In genomic region chr10:6033954-6034353, GRCh38 we compare ENCODE assay signal across 12 cellular contexts. TPM values are rescaled to one million over a fixed set of nuclear protein-coding genes. Genes with fewer than 3 reads are reported as not detected.
DNase-seq lines count a peak whose midpoint lies in the region; ATAC-seq, FAIRE-seq and TF ChIP-seq lines count a peak whose summit lies in the region.
"Had no signal": no experiment of that assay in that cellular context is flagged by ENCODE, and none has a peak within 500 bp of the region (broad histone marks: within the 10 kb centered on the region; RNA-seq: fewer than 3 reads in every experiment).

No MANE protein-coding gene starts in this region.

- H3K4me1 Mint-ChIP-seq in activated T-cell treated with anti-CD3 and anti-CD28 coated beads, Interleukin-2, amount 50 U/mL, for 24 hours (ENCODE audit: low read depth) = peaks cover 66% of the 10 kb centered on the region
- H3K4me1 Mint-ChIP-seq in activated T-cell treated with anti-CD3 and anti-CD28 coated beads, Interleukin-2, amount 50 U/mL, for 4 hours (ENCODE audit: low read depth) = peaks cover 57% of the 10 kb centered on the region
- peaks cover 35% of the 10 kb centered on the region for H3K4me1 Mint-ChIP-seq in T-helper 17 cell
- peaks cover 58% of the 10 kb centered on the region for H3K4me1 Mint-ChIP-seq in stimulated activated effector memory CD8-positive, alpha-beta T cell treated with anti-CD3 and anti-CD28 coated beads, Interleukin-12 subunit alpha, Interleukin-12 subunit beta, amount 100 ng/mL, for 72 hours

- TF ChIP-seq CTCF in fibroblast of villous mesenchyme (IDR thresholded peaks at IDR 0.05; ENCODE audit: insufficient read depth, low read depth, low read length) = no peak

- H3K9me3 Mint-ChIP-seq in activated T-cell treated with anti-CD3 and anti-CD28 coated beads, Interleukin-2, amount 50 U/mL, for 24 hours = peaks cover 10% of the 10 kb centered on the region
- H3K9me3 Mint-ChIP-seq in activated T-cell treated with anti-CD3 and anti-CD28 coated beads, Interleukin-2, amount 50 U/mL, for 4 hours = peaks cover 7% of the 10 kb centered on the region
- no peaks in the 10 kb centered on the region for H3K9me3 Mint-ChIP-seq in stimulated activated effector memory CD8-positive, alpha-beta T cell treated with anti-CD3 and anti-CD28 coated beads, Interleukin-12 subunit alpha, Interleukin-12 subunit beta, amount 100 ng/mL, for 72 hours

- peak overlapping the region; percentile 89 for H3K27ac Mint-ChIP-seq in activated T-cell treated with anti-CD3 and anti-CD28 coated beads, Interleukin-2, amount 50 U/mL, for 24 hours
- H3K27ac Mint-ChIP-seq in T-helper 17 cell = peak overlapping the region; percentile 94
- H3K27ac Mint-ChIP-seq in stimulated activated effector memory CD8-positive, alpha-beta T cell treated with anti-CD3 and anti-CD28 coated beads, Interleukin-12 subunit alpha, Interleukin-12 subunit beta, amount 100 ng/mL, for 72 hours = peak overlapping the region; percentile 83

- no peaks in the 10 kb centered on the region for H3K27me3 Mint-ChIP-seq in activated T-cell treated with anti-CD3 and anti-CD28 coated beads, Interleukin-2, amount 50 U/mL, for 24 hours
- no peaks in the 10 kb centered on the region for H3K27me3 Mint-ChIP-seq in activated T-cell treated with anti-CD3 and anti-CD28 coated beads, Interleukin-2, amount 50 U/mL, for 4 hours (ENCODE audit: low read depth)
- H3K27me3 Mint-ChIP-seq in T-helper 17 cell = no peaks in the 10 kb centered on the region

- H3K4me3 ChIP-seq in fibroblast of villous mesenchyme (ENCODE audit: low read depth, low read length) = no peak overlapping the region
- H3K4me3 ChIP-seq: skin epidermis had no signal

- H3K36me3 Mint-ChIP-seq in activated T-cell treated with anti-CD3 and anti-CD28 coated beads, Interleukin-2, amount 50 U/mL, for 24 hours (ENCODE audit: low read depth) = peaks cover 95% of the 10 kb centered on the region
- H3K36me3 Mint-ChIP-seq in activated T-cell treated with anti-CD3 and anti-CD28 coated beads, Interleukin-2, amount 50 U/mL, for 4 hours (ENCODE audit: insufficient read depth) = peaks cover 55% of the 10 kb centered on the region
- peaks cover 4% of the 10 kb centered on the region for H3K36me3 Mint-ChIP-seq in T-helper 17 cell (ENCODE audit: low read depth)
- H3K36me3 Mint-ChIP-seq in stimulated activated effector memory CD8-positive, alpha-beta T cell treated with anti-CD3 and anti-CD28 coated beads, Interleukin-12 subunit alpha, Interleukin-12 subunit beta, amount 100 ng/mL, for 72 hours = peaks cover 100% of the 10 kb centered on the region

- ATAC-seq in activated T-cell treated with anti-CD3 and anti-CD28 coated beads, Interleukin-2, amount 50 U/mL, for 4 hours = no peak
- ATAC-seq in T-helper 17 cell = no peak
- no peak for ATAC-seq in stimulated activated effector memory CD8-positive, alpha-beta T cell treated with anti-CD3 and anti-CD28 coated beads, Interleukin-12 subunit alpha, Interleukin-12 subunit beta, amount 100 ng/mL, for 72 hours
- no peak for ATAC-seq in HG03571 (IDR thresholded peaks at IDR 0.05; ENCODE audit: unreplicated experiment)

- H3K4me3 Mint-ChIP-seq in activated T-cell treated with anti-CD3 and anti-CD28 coated beads, Interleukin-2, amount 50 U/mL, for 24 hours = no peak overlapping the region
- no peak overlapping the region for H3K4me3 Mint-ChIP-seq in activated T-cell treated with anti-CD3 and anti-CD28 coated beads, Interleukin-2, amount 50 U/mL, for 4 hours
- H3K4me3 Mint-ChIP-seq in T-helper 17 cell = no peak overlapping the region
- no peak overlapping the region for H3K4me3 Mint-ChIP-seq in stimulated activated effector memory CD8-positive, alpha-beta T cell treated with anti-CD3 and anti-CD28 coated beads, Interleukin-12 subunit alpha, Interleukin-12 subunit beta, amount 100 ng/mL, for 72 hours

- H3K9me3 ChIP-seq in T-helper 17 cell (ENCODE audit: control insufficient read depth, low read length, poor library complexity, severe bottlenecking) = no peaks in the 10 kb centered on the region

- no peak for FAIRE-seq in urothelium cell line (lab: Jason Lieb, UNC)

- no peak for DNase-seq in activated T-cell treated with anti-CD3 and anti-CD28 coated beads, Interleukin-2, amount 50 U/mL, for 24 hours
- DNase-seq in activated T-cell treated with anti-CD3 and anti-CD28 coated beads, Interleukin-2, amount 50 U/mL, for 4 hours = no peak
- DNase-seq in T-helper 17 cell (no peak), fibroblast of villous mesenchyme (ENCODE audit: low read depth) (peak; percentile 54), urothelium cell line (ENCODE audit: low spot score) (no peak), NCI-H510A (lab: John Stamatoyannopoulos, UW) (no peak)
- DNase-seq in stimulated activated effector memory CD8-positive, alpha-beta T cell treated with anti-CD3 and anti-CD28 coated beads, Interleukin-12 subunit alpha, Interleukin-12 subunit beta, amount 100 ng/mL, for 72 hours (ENCODE audit: low spot score in 2 of 2) = no peak
- DNase-seq: amygdala; left cardiac atrium; NK-92 treated with Interleukin-12 subunit alpha and Interleukin-12 subunit beta, amount 100 ng/mL, for 24 hours had no signal

RNA-seq across cellular contexts. Expression of gene IL2RA, which starts 28.2 kb away (rescaled TPM):
- total RNA-seq in activated T-cell treated with anti-CD3 and anti-CD28 coated beads, Interleukin-2, amount 50 U/mL, for 4 hours = 100 to 1,000 TPM; 639 to 698 (median 653) TPM
- total RNA-seq in T-helper 17 cell (10 to 100 TPM; 51.7 to 59.2 TPM), fibroblast of villous mesenchyme (under 0.01 TPM in 1 of 2 replicates, not detected in the other)

RNA-seq across cellular contexts. Expression of gene RBM17, which starts 54.9 kb away (rescaled TPM):
- total RNA-seq in activated T-cell treated with anti-CD3 and anti-CD28 coated beads, Interleukin-2, amount 50 U/mL, for 4 hours = 100 to 1,000 TPM; 231 to 261 (median 237) TPM
- total RNA-seq in T-helper 17 cell = 100 to 1,000 TPM; 133 to 146 TPM
- total RNA-seq in fibroblast of villous mesenchyme = 29.6 and 47.5 TPM in 2 replicates

RNA-seq across cellular contexts. Expression of gene IL15RA, which starts 56.6 kb away (rescaled TPM):
- 10 to 100 TPM; 41.5 to 42.4 (median 41.9) TPM for total RNA-seq in activated T-cell treated with anti-CD3 and anti-CD28 coated beads, Interleukin-2, amount 50 U/mL, for 4 hours
- total RNA-seq in T-helper 17 cell = 10 to 100 TPM; 12.6 to 13.0 TPM
- total RNA-seq in fibroblast of villous mesenchyme = 2.6 and 3.0 TPM in 2 replicates

Comparison
In these comparisons a context has a peak if more than half of its experiments do, and no peak if none do; other contexts are left out.
1. RNA of gene IL2RA, which starts 28.2 kb away (total RNA-seq): 639 to 698 TPM in activated T-cell treated with anti-CD3 and anti-CD28 coated beads, Interleukin-2, amount 50 U/mL, for 4 hours and 51.7 to 59.2 TPM in T-helper 17 cell; under 0.01 TPM in fibroblast of villous mesenchyme; every median in the first group is over 10 times any median in the second.
2. Peak in every context shown above with its lines, with median percentiles within 50 percentile points of each other: H3K27ac Mint-ChIP-seq.